ENCODE assay signal across 11 cellular contexts in the genomic region with DNA sequence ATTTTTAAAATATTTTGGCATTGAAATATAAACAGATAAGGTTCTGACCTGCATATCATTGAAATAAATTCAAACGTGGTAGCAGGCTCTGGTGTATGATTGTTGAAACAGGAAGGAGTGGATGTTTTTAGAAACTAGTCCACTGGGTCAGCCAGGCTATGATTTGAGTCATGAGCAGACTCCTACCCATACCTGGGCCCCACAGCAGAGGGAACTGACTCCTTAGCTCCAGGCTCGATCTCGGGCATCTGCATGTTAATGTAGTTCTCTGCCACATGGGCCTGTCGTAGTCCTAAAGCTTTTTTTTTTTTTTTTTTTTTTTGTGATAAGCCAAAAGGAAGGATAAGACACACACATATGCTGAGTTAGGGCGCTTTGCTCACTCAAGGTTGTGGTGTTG.
A peak's percentile ranks its signal among the peaks of the same experiment; 100 is the strongest.
DNase-seq lines count a peak whose midpoint lies in the region; ATAC-seq, FAIRE-seq and TF ChIP-seq lines count a peak whose summit lies in the region.
"Had no signal": no experiment of that assay in that cellular context is flagged by ENCODE, and none has a peak within 500 bp of the region (broad histone marks: within the 10 kb centered on the region; RNA-seq: fewer than 3 reads in every experiment).

No MANE protein-coding gene starts in this region.

- TF ChIP-seq CTCF in D721Med (IDR thresholded peaks at IDR 0.05; ENCODE audit: insufficient read depth, missing control alignments), result no peak

- ATAC-seq in GM19438 (IDR thresholded peaks at IDR 0.05; ENCODE audit: low read depth, unreplicated experiment), result peak; percentile 72
- peak; percentile 73 for ATAC-seq in HG03139 (IDR thresholded peaks at IDR 0.05; ENCODE audit: unreplicated experiment)

- DNase-seq in EH (ENCODE audit: low read depth) (peak; percentile 8), D721Med (ENCODE audit: insufficient read length, low spot score) (no peak), GDM1 (lab: John Stamatoyannopoulos, UW) (no peak), DMS53 (lab: John Stamatoyannopoulos, UW) (no peak), NCI-H510A treated with DMSO at 0.1 percent for 48 hours (lab: John Stamatoyannopoulos, UW) (no peak)
- DNase-seq: activated naive CD4-positive, alpha-beta T cell treated with anti-CD3 and anti-CD28 coated beads for 36 hours; BE2C; NCI-H1694 treated with DMSO at 0.1 percent for 48 hours had no signal

- peak overlapping the region; percentile 10 for H3K27ac ChIP-seq in angular gyrus (ENCODE audit: low read depth, low read length)

- no peak for FAIRE-seq in D721Med (lab: Jason Lieb, UNC)
